In the genomic region with DNA sequence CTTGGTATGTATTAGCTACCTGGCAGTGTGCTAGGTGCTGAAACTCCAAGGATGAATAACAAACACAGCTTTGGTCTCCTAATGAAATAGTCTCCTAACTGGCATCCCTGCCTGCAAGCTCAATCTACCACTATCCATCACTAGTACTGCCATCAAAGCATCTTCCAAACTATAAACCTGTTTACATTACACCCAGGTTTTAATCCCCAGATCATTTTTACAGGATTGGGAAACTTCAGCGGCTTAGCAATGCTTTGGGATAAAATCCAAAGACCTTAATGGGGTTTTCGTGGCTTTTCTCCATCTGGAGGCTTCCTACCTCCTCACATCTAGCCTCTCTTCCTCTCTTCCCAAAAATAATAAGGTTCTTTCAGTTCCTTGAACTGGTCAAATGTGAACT, we compare ENCODE assay signal across 27 cellular contexts.
"Had no signal": no experiment of that assay in that cellular context is flagged by ENCODE, and none has a peak within 500 bp of the region (broad histone marks: within the 10 kb centered on the region; RNA-seq: fewer than 3 reads in every experiment).

No MANE protein-coding gene starts in this region.

- H3K27me3 Mint-ChIP-seq: activated B cell treated with CpG ODN at 0.5 μM for 24 hours had no signal

- H3K36me3 Mint-ChIP-seq: activated CD8-positive, alpha-beta memory T cell treated with anti-CD3 and anti-CD28 coated beads, Interleukin-2, amount 10 ng/mL, durations not matched to agents 7 days and 5 days; mesothelial cell of epicardium; natural killer cell treated with Interleukin-12 subunit alpha and Interleukin-12 subunit beta and Interleukin-15 and Interleukin-18, amount 100 ng/mL, for 72 hours; stimulated activated naive B cell treated with anti-CD40 and anti-IgM and Interleukin-4, amounts not matched to agents 10 μg/mL and 1 μg/mL and 100 μg/mL, for 72 hours had no signal

- H3K9ac ChIP-seq: parathyroid adenoma had no signal

- H3K9me3 Mint-ChIP-seq: activated B cell treated with CpG ODN at 0.5 μM for 24 hours; activated CD4-positive, alpha-beta memory T cell treated with anti-CD3 and anti-CD28 coated beads, Interleukin-2, amount 10 ng/mL, durations not matched to agents 7 days and 5 days; activated T-helper 17 cell treated with anti-CD3 and anti-CD28 coated beads, Interleukin-2, amount 50 U/mL, for 72 hours; mesothelial cell of epicardium; stimulated activated naive B cell treated with anti-CD40 and anti-IgM and Interleukin-4, amounts not matched to agents 10 μg/mL and 1 μg/mL and 100 μg/mL, for 72 hours had no signal

- H3K27me3 ChIP-seq: breast epithelium, foreskin keratinocyte, neutrophil, spleen, thyroid gland, uterus had no signal

- H2AFZ ChIP-seq: parathyroid adenoma had no signal

- H3K4me3 ChIP-seq: breast epithelium, lower lobe of right lung, spleen, thyroid gland, uterus had no signal

- ATAC-seq: activated CD8-positive, alpha-beta memory T cell treated with anti-CD3 and anti-CD28 coated beads, Interleukin-2, amount 10 ng/mL, durations not matched to agents 7 days and 5 days; activated T-helper 17 cell treated with anti-CD3 and anti-CD28 coated beads, Interleukin-2, amount 50 U/mL, for 72 hours; esophagus mucosa; foreskin keratinocyte; left colon; lower lobe of right lung; natural killer cell treated with Interleukin-12 subunit alpha and Interleukin-12 subunit beta and Interleukin-15 and Interleukin-18, amount 100 ng/mL, for 72 hours; sciatic nerve; stimulated activated naive B cell treated with anti-CD40 and anti-IgM and Interleukin-4, amounts not matched to agents 10 μg/mL and 1 μg/mL and 100 μg/mL, for 72 hours had no signal

- H3K36me3 ChIP-seq: breast epithelium, lower lobe of right lung, neutrophil, spleen, thyroid gland, uterus had no signal

- H3K27ac ChIP-seq: lower lobe of right lung, neutrophil, parathyroid adenoma, spleen, thyroid gland had no signal

- H3K27ac Mint-ChIP-seq: activated B cell treated with CpG ODN at 0.5 μM for 24 hours; activated CD4-positive, alpha-beta memory T cell treated with anti-CD3 and anti-CD28 coated beads, Interleukin-2, amount 10 ng/mL, durations not matched to agents 7 days and 5 days; activated CD8-positive, alpha-beta memory T cell treated with anti-CD3 and anti-CD28 coated beads, Interleukin-2, amount 10 ng/mL, durations not matched to agents 7 days and 5 days; activated T-helper 17 cell treated with anti-CD3 and anti-CD28 coated beads, Interleukin-2, amount 50 U/mL, for 72 hours; dendritic cell treated with granulocyte-macrophage colony-stimulating factor and Interleukin-4, amounts not matched to agents 40 ng/mL and 50 ng/mL, for 4 days; mesothelial cell of epicardium; natural killer cell treated with Interleukin-12 subunit alpha and Interleukin-12 subunit beta and Interleukin-15 and Interleukin-18, amount 100 ng/mL, for 72 hours; stimulated activated naive B cell treated with anti-CD40 and anti-IgM and Interleukin-4, amounts not matched to agents 10 μg/mL and 1 μg/mL and 100 μg/mL, for 72 hours had no signal

- H3K4me1 ChIP-seq: lower lobe of right lung, parathyroid adenoma, spleen, uterus had no signal

- H3K9me3 ChIP-seq: breast epithelium, lower lobe of right lung, neutrophil, spleen, thyroid gland, uterus had no signal

- DNase-seq: activated B cell treated with CpG ODN at 0.5 μM for 24 hours; activated CD4-positive, alpha-beta memory T cell treated with anti-CD3 and anti-CD28 coated beads, Interleukin-2, amount 10 ng/mL, durations not matched to agents 7 days and 5 days; activated CD4-positive, alpha-beta T cell treated with anti-CD3 and anti-CD28 coated beads for 4 hours; activated CD8-positive, alpha-beta memory T cell treated with anti-CD3 and anti-CD28 coated beads, Interleukin-2, amount 10 ng/mL, durations not matched to agents 7 days and 5 days; activated naive CD4-positive, alpha-beta T cell; anterior cingulate cortex; effector CD8-positive, alpha-beta T cell; foreskin keratinocyte; glutamatergic neuron; hypothalamus; islet precursor cell; left colon; lower lobe of right lung; spleen; stimulated activated CD4-positive, alpha-beta T cell treated with anti-CD3 and anti-CD28 coated beads, Interleukin-4, amount 100 ng/mL, for 4 hours; stimulated activated naive B cell treated with anti-CD40 and anti-IgM and Interleukin-4, amounts not matched to agents 10 μg/mL and 1 μg/mL and 100 μg/mL, for 72 hours; thyroid gland; uterus had no signal

- H3K4me1 Mint-ChIP-seq: activated B cell treated with CpG ODN at 0.5 μM for 24 hours; activated CD4-positive, alpha-beta memory T cell treated with anti-CD3 and anti-CD28 coated beads, Interleukin-2, amount 10 ng/mL, durations not matched to agents 7 days and 5 days; activated CD8-positive, alpha-beta memory T cell treated with anti-CD3 and anti-CD28 coated beads, Interleukin-2, amount 10 ng/mL, durations not matched to agents 7 days and 5 days; activated T-helper 17 cell treated with anti-CD3 and anti-CD28 coated beads, Interleukin-2, amount 50 U/mL, for 72 hours had no signal

- H3K4me3 Mint-ChIP-seq: activated B cell treated with CpG ODN at 0.5 μM for 24 hours; activated CD4-positive, alpha-beta memory T cell treated with anti-CD3 and anti-CD28 coated beads, Interleukin-2, amount 10 ng/mL, durations not matched to agents 7 days and 5 days; activated CD8-positive, alpha-beta memory T cell treated with anti-CD3 and anti-CD28 coated beads, Interleukin-2, amount 10 ng/mL, durations not matched to agents 7 days and 5 days; activated T-helper 17 cell treated with anti-CD3 and anti-CD28 coated beads, Interleukin-2, amount 50 U/mL, for 72 hours; dendritic cell treated with granulocyte-macrophage colony-stimulating factor and Interleukin-4, amounts not matched to agents 40 ng/mL and 50 ng/mL, for 4 days; mesothelial cell of epicardium; natural killer cell treated with Interleukin-12 subunit alpha and Interleukin-12 subunit beta and Interleukin-15 and Interleukin-18, amount 100 ng/mL, for 72 hours; stimulated activated naive B cell treated with anti-CD40 and anti-IgM and Interleukin-4, amounts not matched to agents 10 μg/mL and 1 μg/mL and 100 μg/mL, for 72 hours had no signal
